In genomic region chr9:132590318-132591182, GRCh38 we compare ENCODE assay signal across 22 cellular contexts. TPM values are rescaled to one million over a fixed set of nuclear protein-coding genes. Genes with fewer than 3 reads are reported as not detected.
DNase-seq lines count a peak whose midpoint lies in the region; ATAC-seq, FAIRE-seq and TF ChIP-seq lines count a peak whose summit lies in the region.
"Had no signal": no experiment of that assay in that cellular context is flagged by ENCODE, and none has a peak within 500 bp of the region (broad histone marks: within the 10 kb centered on the region; RNA-seq: fewer than 3 reads in every experiment).

No MANE protein-coding gene starts in this region.

- H2AFZ ChIP-seq in H1 (ENCODE audit: low read length) (no peak overlapping the region), mesenchymal stem cell (ENCODE audit: low read depth, low read length) (no peak overlapping the region)

- no peak overlapping the region for H3K14ac ChIP-seq in H1 (ENCODE audit: insufficient read length)
- no peak overlapping the region for H3K14ac ChIP-seq in mesenchymal stem cell (ENCODE audit: low read length in 2 of 2)

- H3K36me3 ChIP-seq in HUES6 (ENCODE audit: control insufficient read depth, insufficient read depth, low read length) (peaks cover 16% of the 10 kb centered on the region), H1 (ENCODE audit: control insufficient read depth in 2 of 4, insufficient read depth in 4 of 4, low read length in 3 of 4) (peaks cover 0 to 4% (median 0%) of the 10 kb centered on the region in 4 experiments; a peak in 1 of 8 replicates), mesenchymal stem cell (ENCODE audit: control insufficient read depth in 1 of 2, insufficient read depth in 2 of 2, low read depth in 1 of 2, low read length in 2 of 2) (peaks cover 16 to 25% of the 10 kb centered on the region in 2 experiments)
- H3K36me3 ChIP-seq: ovary had no signal

- H3K18ac ChIP-seq in H1 (ENCODE audit: extremely low read depth, low read length): peak overlapping the region; percentile 99
- no peak overlapping the region for H3K18ac ChIP-seq in mesenchymal stem cell (ENCODE audit: low read depth in 1 of 2, low read length in 2 of 2)

- H3K27me3 ChIP-seq in HUES6 (ENCODE audit: control insufficient read depth, insufficient read depth, low read length) (peaks cover 82% of the 10 kb centered on the region), H1 (replicated peaks in 1 of 4; ENCODE audit: control insufficient read depth in 3 of 4, extremely low read depth in 1 of 4, insufficient read depth in 3 of 4, low read length in 3 of 4) (peaks cover 44 to 55% (median 52%) of the 10 kb centered on the region in 4 experiments), mesenchymal stem cell (ENCODE audit: control insufficient read depth in 1 of 2, insufficient read depth in 1 of 2, low read length in 2 of 2) (peaks cover 64 to 69% of the 10 kb centered on the region in 2 experiments)

- H3K4me1 ChIP-seq in HUES6 (ENCODE audit: control insufficient read depth, insufficient read depth, low read length) (peaks cover 42% of the 10 kb centered on the region), H1 (replicated peaks in 1 of 4; ENCODE audit: control insufficient read depth in 3 of 4, insufficient read depth in 4 of 4, low read length in 3 of 4) (peaks cover 3 to 62% (median 35%) of the 10 kb centered on the region in 4 experiments), mesenchymal stem cell (ENCODE audit: control insufficient read depth, insufficient read depth, low read depth, low read length) (peaks cover 26% of the 10 kb centered on the region)

- H3K4me3 ChIP-seq in HUES6 (ENCODE audit: low read depth, low read length): peak overlapping the region; percentile 47
- H3K4me3 ChIP-seq in H1 (ENCODE audit: extremely low read depth in 1 of 4, insufficient read depth in 2 of 4, low read depth in 3 of 4, low read length in 4 of 4): peak overlapping the region; percentile 31 to 65 (median 45)
- no peak overlapping the region for H3K4me3 ChIP-seq in mesenchymal stem cell (ENCODE audit: insufficient read depth in 1 of 2, low read depth in 1 of 2, low read length in 2 of 2)
- H3K4me3 ChIP-seq: HAP-1, left lung, ovary had no signal

- no peak for TF ChIP-seq RAD21 in H1 (IDR thresholded peaks at IDR 0.05 in 1 of 2, conservative IDR thresholded peaks at IDR 0.05 in 1 of 2; ENCODE audit: low read depth in 2 of 2, low read length in 2 of 2)

- no peak for TF ChIP-seq POLR2A in H1 (IDR thresholded peaks at IDR 0.05; ENCODE audit: control extremely low read depth in 1 of 2, low read depth in 2 of 2, low read length in 2 of 2)

- H3K79me1 ChIP-seq in H1 (ENCODE audit: low read depth, low read length) (no peaks in the 10 kb centered on the region), mesenchymal stem cell (replicated peaks; ENCODE audit: low read length, poor library complexity, severe bottlenecking) (peaks cover 5% of the 10 kb centered on the region)

- H2BK12ac ChIP-seq in H1 (ENCODE audit: low read depth, low read length): peak overlapping the region; percentile 68; the same call in 1 of the 2 replicates
- H2BK12ac ChIP-seq in mesenchymal stem cell (ENCODE audit: low read length in 2 of 2): no peak overlapping the region

- H3K36me3 Mint-ChIP-seq in activated T-helper 2 cell treated with anti-CD3 and anti-CD28 coated beads, Interferon-gamma antibody, Interleukin-2, Interleukin-4, amounts not matched to agents 10 μg/mL and 5 μg/mL and 100 μg/mL, durations not matched to agents 14 hours and 24 hours and 36 hours (ENCODE audit: low read depth): peaks cover 4% of the 10 kb centered on the region
- H3K36me3 Mint-ChIP-seq in endothelial cell (ENCODE audit: low read depth, unreplicated experiment): peaks cover 4% of the 10 kb centered on the region

- no peaks in the 10 kb centered on the region for H3K79me2 ChIP-seq in H1 (ENCODE audit: control insufficient read depth in 1 of 2, insufficient read depth in 2 of 2, low read length in 2 of 2)

- POLR2A ChIA-PET in H1 (lab: Charles Lee; ENCODE audit: partially characterized antibody): interaction anchor here (0.8 to 2.5 kb wide), 5 partner anchors 11 to 79 kb away, joined by 3 to 10 read pairs (median 3); partner anchors contain the start of genes DDX31 and GTF3C4

- ATAC-seq in HG02852 (IDR thresholded peaks at IDR 0.05; ENCODE audit: unreplicated experiment): no peak
- ATAC-seq: CD8-positive, alpha-beta T cell; left lung had no signal

- no peak overlapping the region for H3K27ac Mint-ChIP-seq in activated T-helper 2 cell treated with anti-CD3 and anti-CD28 coated beads, Interferon-gamma antibody, Interleukin-2, Interleukin-4, amounts not matched to agents 10 μg/mL and 5 μg/mL and 100 μg/mL, durations not matched to agents 14 hours and 24 hours and 36 hours
- no peak overlapping the region for H3K27ac Mint-ChIP-seq in endothelial cell (ENCODE audit: unreplicated experiment)
- H3K27ac Mint-ChIP-seq: CD8-positive, alpha-beta T cell had no signal

- no peak for FAIRE-seq in H1 (lab: Jason Lieb, UNC)
- FAIRE-seq: TTC549 had no signal

- H3K9me3 ChIP-seq in HUES6 (ENCODE audit: control insufficient read depth, insufficient read depth, low read depth, low read length) (no peaks in the 10 kb centered on the region), H1 (ENCODE audit: insufficient read depth in 2 of 2, low read depth in 1 of 2, low read length in 1 of 2) (no peaks in the 10 kb centered on the region), mesenchymal stem cell (ENCODE audit: control insufficient read depth, low read length) (no peaks in the 10 kb centered on the region)
- H3K9me3 ChIP-seq: HAP-1, left lung, ovary had no signal

- intact Hi-C loops in activated T-helper 2 cell treated with anti-CD3 and anti-CD28 coated beads, Interferon-gamma antibody, Interleukin-2, Interleukin-4, amounts not matched to agents 10 μg/mL and 5 μg/mL and 100 μg/mL, durations not matched to agents 14 hours and 24 hours and 36 hours (cut with micrococcal nuclease): no loop called here

- 0 out of 2 replicates have a peak overlapping the region, but pooled peaks have one; percentile 80 for H2BK20ac ChIP-seq in H1 (ENCODE audit: low read length)

- H3K4me2 ChIP-seq in H1 (ENCODE audit: insufficient read depth in 1 of 2, low read depth in 2 of 2, low read length in 2 of 2) (peak overlapping the region; percentile 86 to 89), mesenchymal stem cell (ENCODE audit: low read length, poor library complexity, severe bottlenecking) (peak overlapping the region; percentile 23)

- TF ChIP-seq EP300 in H1 (IDR thresholded peaks at IDR 0.05; ENCODE audit: borderline replicate concordance in 1 of 2, low read depth in 2 of 2, low read length in 2 of 2): no peak; a peak in 1 of 3 replicates

- H2BK5ac ChIP-seq in H1 (ENCODE audit: low read depth, low read length): peak overlapping the region; percentile 75; the same call in 1 of the 2 replicates
- no peak overlapping the region for H2BK5ac ChIP-seq in mesenchymal stem cell (ENCODE audit: low read depth, low read length, poor library complexity, severe bottlenecking)

- no peak overlapping the region for H2BK15ac ChIP-seq in H1 (ENCODE audit: low read length)
- H2BK15ac ChIP-seq in mesenchymal stem cell (ENCODE audit: low read depth, poor library complexity, severe bottlenecking): no peak overlapping the region

- CTCF ChIA-PET in H1 (lab: Charles Lee; ENCODE audit: partially characterized antibody): interaction anchor here (0.7 to 0.8 kb wide), 2 partner anchors 16 to 59 kb away, joined by 3 read pairs; no protein-coding TSS in a partner anchor

- H2AK5ac ChIP-seq in H1 (ENCODE audit: low read depth, low read length): no peak overlapping the region
- no peak overlapping the region for H2AK5ac ChIP-seq in mesenchymal stem cell (ENCODE audit: low read length, severe bottlenecking)

- H3K23ac ChIP-seq in H1 (ENCODE audit: insufficient read length) (no peak overlapping the region), mesenchymal stem cell (ENCODE audit: low read length in 2 of 2) (peak overlapping the region in 1 of 2 experiments; percentile 90)

- peak overlapping the region; percentile 38 for H3K56ac ChIP-seq in H1 (replicated peaks; ENCODE audit: insufficient read length, low read depth, low read length)

- 2% methylated on average over 32 of the region's 73 CpGs; no CpG with 5 or more reads in 1 of the 2 experiments for WGBS in H1 (ENCODE audit: extremely low coverage in 1 of 2, insufficient coverage in 1 of 2, insufficient read length in 1 of 2, insufficient replicate concordance in 2 of 2, low coverage in 1 of 2, low lambda C conversion rate in 2 of 2, missing lambda C conversion rate in 1 of 2), 2 experiments
- under 1% methylated on average over 47 of the region's 73 CpGs for WGBS in mesenchymal stem cell

- peak; percentile 59 for DNase-seq in D341Med (ENCODE audit: low spot score)
- peak in 1 of 2 experiments; percentile 75 for DNase-seq in H1 (ENCODE audit: low read depth in 1 of 2, low spot score in 2 of 2)
- DNase-seq in mesenchymal stem cell: no peak
- no peak for DNase-seq in activated T-helper 2 cell treated with anti-CD3 and anti-CD28 coated beads, Interferon-gamma antibody, Interleukin-2, Interleukin-4, amounts not matched to agents 10 μg/mL and 5 μg/mL and 100 μg/mL, durations not matched to agents 14 hours and 24 hours and 36 hours (ENCODE audit: low spot score)
- DNase-seq in endothelial cell (ENCODE audit: low spot score): no peak
- DNase-seq in NCI-H2196 (lab: John Stamatoyannopoulos, UW; ENCODE audit: unreplicated experiment): no peak
- DNase-seq: activated CD4-positive, alpha-beta T cell treated with anti-CD3 and anti-CD28 coated beads, Interleukin-2, amount 50 U/mL, for 1 hour; activated CD8-positive, alpha-beta memory T cell treated with anti-CD3 and anti-CD28 coated beads, Interleukin-2, amount 50 U/mL, for 48 hours; activated naive CD4-positive, alpha-beta T cell; anterior cingulate cortex; CD8-positive, alpha-beta T cell; cerebellar nuclear complex; hippocampal formation; left lung; ovary; RPMI8226; stimulated activated CD4-positive, alpha-beta T cell treated with anti-CD3 and anti-CD28 coated beads, Interleukin-2, amount 100 ng/mL, for 48 hours had no signal

- H4K5ac ChIP-seq in H1 (ENCODE audit: insufficient read length, low read depth, low read length): peak overlapping the region; percentile 35

- H3K4me1 Mint-ChIP-seq in activated T-helper 2 cell treated with anti-CD3 and anti-CD28 coated beads, Interferon-gamma antibody, Interleukin-2, Interleukin-4, amounts not matched to agents 10 μg/mL and 5 μg/mL and 100 μg/mL, durations not matched to agents 14 hours and 24 hours and 36 hours (ENCODE audit: low read depth): peaks cover 2% of the 10 kb centered on the region
- H3K4me1 Mint-ChIP-seq in endothelial cell (ENCODE audit: unreplicated experiment): peaks cover 38% of the 10 kb centered on the region

- peaks cover 55% of the 10 kb centered on the region for H3K27me3 Mint-ChIP-seq in activated T-helper 2 cell treated with anti-CD3 and anti-CD28 coated beads, Interferon-gamma antibody, Interleukin-2, Interleukin-4, amounts not matched to agents 10 μg/mL and 5 μg/mL and 100 μg/mL, durations not matched to agents 14 hours and 24 hours and 36 hours (ENCODE audit: low read depth)
- peaks cover 16% of the 10 kb centered on the region for H3K27me3 Mint-ChIP-seq in endothelial cell (ENCODE audit: unreplicated experiment)

- no peak overlapping the region for H3K9ac ChIP-seq in HUES6 (ENCODE audit: low read length)
- H3K9ac ChIP-seq in H1 (replicated peaks in 1 of 4; ENCODE audit: extremely low read depth in 1 of 4, low read depth in 3 of 4, low read length in 3 of 4): peak overlapping the region in 1 of 4 experiments; percentile 29; a peak in 2 of 7 replicates
- no peak overlapping the region for H3K9ac ChIP-seq in mesenchymal stem cell (ENCODE audit: low read length)

- peaks cover 17% of the 10 kb centered on the region for H3K23me2 ChIP-seq in H1 (ENCODE audit: low read depth, low read length)

- H3K9me3 Mint-ChIP-seq in activated T-helper 2 cell treated with anti-CD3 and anti-CD28 coated beads, Interferon-gamma antibody, Interleukin-2, Interleukin-4, amounts not matched to agents 10 μg/mL and 5 μg/mL and 100 μg/mL, durations not matched to agents 14 hours and 24 hours and 36 hours: no peaks in the 10 kb centered on the region
- no peaks in the 10 kb centered on the region for H3K9me3 Mint-ChIP-seq in endothelial cell (ENCODE audit: unreplicated experiment)
- H3K9me3 Mint-ChIP-seq: CD8-positive, alpha-beta T cell had no signal

- H2BK120ac ChIP-seq in H1 (replicated peaks; ENCODE audit: low read depth, low read length) (peak overlapping the region; percentile 1), mesenchymal stem cell (ENCODE audit: low read depth, low read length) (no peak overlapping the region)

- no peak overlapping the region for H3K4me3 Mint-ChIP-seq in activated T-helper 2 cell treated with anti-CD3 and anti-CD28 coated beads, Interferon-gamma antibody, Interleukin-2, Interleukin-4, amounts not matched to agents 10 μg/mL and 5 μg/mL and 100 μg/mL, durations not matched to agents 14 hours and 24 hours and 36 hours (ENCODE audit: low read depth)
- H3K4me3 Mint-ChIP-seq in endothelial cell (ENCODE audit: unreplicated experiment): no peak overlapping the region
- H3K4me3 Mint-ChIP-seq: CD8-positive, alpha-beta T cell had no signal

- H3K27ac ChIP-seq in HUES6 (ENCODE audit: low read depth, low read length) (no peak overlapping the region), H1 (ENCODE audit: low read depth, low read length) (peak overlapping the region; percentile 21; the same call in 1 of the 2 replicates), mesenchymal stem cell (ENCODE audit: low read length, poor library complexity, severe bottlenecking) (no peak overlapping the region)
- H3K27ac ChIP-seq: left lung, ovary had no signal

- TF ChIP-seq CTCF in H1 (IDR thresholded peaks at IDR 0.05; ENCODE audit: control extremely low read depth in 1 of 3, insufficient read depth in 1 of 3, low read depth in 1 of 3, low read length in 3 of 3): no peak
- no peak for TF ChIP-seq CTCF in endothelial cell (IDR thresholded peaks at IDR 0.05; ENCODE audit: unreplicated experiment)

- peaks cover 0 to 21% of the 10 kb centered on the region in 2 experiments for H4K20me1 ChIP-seq in H1 (replicated peaks in 1 of 2; ENCODE audit: control insufficient read depth in 1 of 2, insufficient read depth in 2 of 2, low read length in 2 of 2)

- H4K91ac ChIP-seq in H1 (replicated peaks; ENCODE audit: insufficient read length, low read length) (peak overlapping the region; percentile 2), mesenchymal stem cell (ENCODE audit: low read length) (no peak overlapping the region)

- H4K8ac ChIP-seq in H1 (ENCODE audit: extremely low read depth, insufficient read depth, low read length) (no peak overlapping the region; the same call in none of the 2 replicates), mesenchymal stem cell (ENCODE audit: low read length) (no peak overlapping the region)

- H3K4ac ChIP-seq in H1 (replicated peaks; ENCODE audit: insufficient read length, low read depth, low read length) (peak overlapping the region; percentile 1), mesenchymal stem cell (ENCODE audit: low read depth in 1 of 2, low read length in 2 of 2) (no peak overlapping the region)

RNA-seq across cellular contexts. Expression of gene BARHL1, which starts 8.1 kb away (rescaled TPM):
- not detected in 2 replicates for total RNA-seq in H1 (2021; fragmentation: NEBNext Ultra II Directional; extraction: Animal tissue kit (Norgen Biotek cat#: 25700))
- 0.06 TPM in 1 of 2 replicates, not detected in the other for polyA plus RNA-seq in H1 (2011; rRNA removed)
- polyA plus RNA-seq in H1 (2011; cell fraction: cytosol; rRNA removed): 0.03 TPM
- polyA plus RNA-seq in H1 (2011; cell fraction: nucleus; rRNA removed): 0.14 TPM
- polyA plus RNA-seq in H1 (2012, experiment 1 of 2): not detected in 4 replicates
- polyA plus RNA-seq in H1 (2012, experiment 2 of 2): not detected
- not detected for polyA plus RNA-seq in H1 (2013, experiment 1 of 2)
- not detected for polyA plus RNA-seq in H1 (2013, experiment 2 of 2)
- not detected in 2 replicates for polyA minus RNA-seq in H1 (2011; rRNA and poly(A)+ RNA removed)
- not detected for polyA minus RNA-seq in H1 (2011; cell fraction: cytosol; rRNA and poly(A)+ RNA removed)
- polyA minus RNA-seq in H1 (2011; cell fraction: nucleus; rRNA and poly(A)+ RNA removed): not detected
- not detected for polyA plus RNA-seq in mesenchymal stem cell (2013, experiment 1 of 2)
- polyA plus RNA-seq in mesenchymal stem cell (2013, experiment 2 of 2): not detected
- total RNA-seq in activated T-helper 2 cell treated with anti-CD3 and anti-CD28 coated beads, Interferon-gamma antibody, Interleukin-2, Interleukin-4, amounts not matched to agents 10 μg/mL and 5 μg/mL and 100 μg/mL, durations not matched to agents 14 hours and 24 hours and 36 hours: not detected in 2 replicates
- 2.4 TPM for total RNA-seq in endothelial cell (ENCODE audit: unreplicated experiment)
- total RNA-seq: CD8-positive, alpha-beta T cell; left lung; ovary; subcutaneous adipose tissue had no signal
- polyA plus RNA-seq: ovary had no signal

Comparison
In these comparisons a context has a peak if more than half of its experiments do, and no peak if none do; other contexts are left out.
1. H3K4me3 ChIP-seq: peak in HUES6 (single experiment) and H1 (4 of 4); none in mesenchymal stem cell (0 of 2).